In genomic region chr14:34129927-34130552, GRCh38 we compare ENCODE assay signal across 19 cellular contexts.
DNase-seq lines count a peak whose midpoint lies in the region; ATAC-seq and TF ChIP-seq lines count a peak whose summit lies in the region.
"Had no signal": no experiment of that assay in that cellular context is flagged by ENCODE, and none has a peak within 500 bp of the region (broad histone marks: within the 10 kb centered on the region; RNA-seq: fewer than 3 reads in every experiment).

No MANE protein-coding gene starts in this region.

- H3K4me1 ChIP-seq in heart left ventricle (peaks cover 0 to 33% (median 4%) of the 10 kb centered on the region in 12 donors), suprapubic skin (peaks cover 30% of the 10 kb centered on the region)
- H3K4me1 ChIP-seq: Peyer's patch had no signal

- TF ChIP-seq POLR2A in heart left ventricle (IDR thresholded peaks at IDR 0.05) (no peak), suprapubic skin (IDR thresholded peaks at IDR 0.05) (no peak)

- no peak for TF ChIP-seq EP300 in suprapubic skin (IDR thresholded peaks at IDR 0.05)

- intact Hi-C loops in heart left ventricle (cut with DNase I): no loop called here
- intact Hi-C loops in cardiac septum (cut with DNase I): no loop called here
- intact Hi-C loops in left ventricle myocardium superior (cut with micrococcal nuclease): no loop called here

- no peaks in the 10 kb centered on the region for H3K27me3 ChIP-seq in heart left ventricle
- H3K27me3 ChIP-seq in suprapubic skin: no peaks in the 10 kb centered on the region
- H3K27me3 ChIP-seq: Peyer's patch had no signal

- H3K4me3 ChIP-seq in heart left ventricle (no peak overlapping the region), suprapubic skin (no peak overlapping the region)
- H3K4me3 ChIP-seq: GM23338, Peyer's patch had no signal

- peaks cover 0 to 5% (median 0%) of the 10 kb centered on the region in 12 donors for H3K9me3 ChIP-seq in heart left ventricle
- H3K9me3 ChIP-seq in suprapubic skin: no peaks in the 10 kb centered on the region
- H3K9me3 ChIP-seq: Peyer's patch had no signal

- peak overlapping the region in 11 of 12 donors; percentile 45 to 89 (median 71) for H3K27ac ChIP-seq in heart left ventricle
- peak overlapping the region; percentile 58 for H3K27ac ChIP-seq in suprapubic skin
- H3K27ac ChIP-seq: Peyer's patch had no signal

- TF ChIP-seq CTCF in heart left ventricle (IDR thresholded peaks at IDR 0.05) (no peak), suprapubic skin (IDR thresholded peaks at IDR 0.05) (no peak)

- DNase-seq in heart left ventricle (no peak), cardiac septum (ENCODE audit: low spot score) (no peak), left ventricle myocardium superior (no peak), pons (ENCODE audit: low spot score) (peak; percentile 21), suprapubic skin (ENCODE audit: low spot score in 2 of 2) (no peak)
- no peak for DNase-seq in activated CD4-positive, alpha-beta T cell treated with anti-CD3 and anti-CD28 coated beads, Interleukin-2, amount 50 U/mL, for 1 hour
- no peak for DNase-seq in activated CD4-positive, CD25-positive, alpha-beta regulatory T cell (lab: John Stamatoyannopoulos, UW)
- DNase-seq: 8988T, COR-L47, DMS 273 treated with DMSO at 0.1 percent for 48 hours, DND-41, KG1, NCI-H1105 treated with DMSO at 0.1 percent for 48 hours, NCI-H1694, Peyer's patch, SHP77 had no signal

- WGBS in heart left ventricle, 4 donors: 54 to 65% (median 57%) methylated on average over 7 of the region's 7 CpGs
- 60% methylated on average over 7 of the region's 7 CpGs for WGBS in suprapubic skin

- H3K36me3 ChIP-seq in heart left ventricle (no peaks in the 10 kb centered on the region), suprapubic skin (no peaks in the 10 kb centered on the region)
- H3K36me3 ChIP-seq: Peyer's patch had no signal

- peak in 2 of 4 donors; percentile 8 to 14 for ATAC-seq in heart left ventricle
- peak; percentile 15 for ATAC-seq in left ventricle myocardium superior
- no peak for ATAC-seq in GM19463 (IDR thresholded peaks at IDR 0.05; ENCODE audit: unreplicated experiment)
- ATAC-seq: GM23338, HCT116 had no signal
